Comparison of ENCODE assay signal across 8 cellular contexts in the genomic region with DNA sequence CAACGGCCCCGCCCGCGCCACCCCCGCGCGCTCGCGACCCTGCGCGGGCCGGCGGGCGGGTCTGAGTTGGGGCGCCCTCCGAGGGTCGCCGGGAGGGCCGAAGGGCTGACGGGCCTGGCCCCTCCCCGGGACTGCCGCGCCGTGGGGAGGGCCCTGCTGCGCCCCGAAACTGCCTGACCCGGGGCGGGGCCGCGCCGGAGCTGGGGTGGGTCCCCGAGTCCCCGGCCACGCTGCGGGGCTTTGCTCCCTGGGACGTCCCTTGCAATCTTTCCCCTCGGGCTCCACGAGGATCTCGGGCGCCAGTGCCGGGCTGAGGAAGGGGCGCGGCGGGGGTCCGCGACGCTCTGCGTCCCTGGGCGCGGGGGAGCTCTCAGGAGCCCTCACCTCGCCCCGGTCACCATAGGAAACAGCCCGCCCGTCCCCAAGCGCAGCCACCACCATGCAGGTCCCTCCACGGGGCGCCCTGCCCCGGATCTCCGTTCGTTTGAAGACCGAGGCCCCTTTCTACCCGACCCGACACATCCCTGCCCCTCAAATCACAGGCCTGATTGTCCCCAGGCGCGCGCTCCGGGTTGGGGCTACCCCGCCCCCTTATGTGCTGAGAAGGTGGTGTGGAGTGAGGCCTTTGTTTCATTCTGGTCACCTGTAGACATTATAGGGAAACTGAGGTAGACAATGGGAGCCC. TPM values are rescaled to one million over a fixed set of nuclear protein-coding genes. Genes with fewer than 3 reads are reported as not detected.
DNase-seq lines count a peak whose midpoint lies in the region; ATAC-seq and TF ChIP-seq lines count a peak whose summit lies in the region.

No MANE protein-coding gene starts in this region.

- peaks cover 27% of the 10 kb centered on the region for H3K4me1 Mint-ChIP-seq in HFFc6 (ENCODE audit: low read depth)
- H3K4me1 Mint-ChIP-seq in neural progenitor cell: peaks cover 52% of the 10 kb centered on the region

- H3K9me3 ChIP-seq in neural progenitor cell (ENCODE audit: low read depth): no peaks in the 10 kb centered on the region
- no peaks in the 10 kb centered on the region for H3K9me3 ChIP-seq in uterus

- H3K9me3 Mint-ChIP-seq in HFFc6 (peaks cover 31% of the 10 kb centered on the region), neural progenitor cell (peaks cover 7% of the 10 kb centered on the region)

- DNase-seq in Caki2 (ENCODE audit: low read depth) (peak; percentile 67), HFFc6 (peak; percentile 59), NOMO-1 (lab: John Stamatoyannopoulos, UW; ENCODE audit: unreplicated experiment in 2 of 2) (peak; percentile 67 to 73), fibroblast of the aortic adventitia (ENCODE audit: low read depth) (no peak), neural progenitor cell (ENCODE audit: low spot score) (peak; percentile 87), uterus (peak; percentile 73 to 79)
- DNase-seq in activated T-helper 9 cell treated with anti-CD3 and anti-CD28 coated beads, Interleukin-2, amount 50 U/mL, for 16 hours (ENCODE audit: low read depth): peak; percentile 44

- TF ChIP-seq POLR2A in uterus (IDR thresholded peaks at IDR 0.05): peak; percentile 91 to 97

- H3K27ac ChIP-seq in neural progenitor cell (peak overlapping the region; percentile 62), uterus (peak overlapping the region; percentile 97 to 100)

- intact Hi-C loops in uterus (cut with DNase I; ENCODE audit: low total_unique reads): loop anchor here (5.0 kb wide), 1 partner anchor 116 kb away; the partner anchor contains the start of gene BAHCC1

- no peaks in the 10 kb centered on the region for H3K36me3 ChIP-seq in neural progenitor cell
- no peaks in the 10 kb centered on the region for H3K36me3 ChIP-seq in uterus

- peaks cover 76% of the 10 kb centered on the region for H3F3A ChIP-seq in neural progenitor cell (ENCODE audit: low read depth)

- H3K27me3 ChIP-seq in neural progenitor cell (peaks cover 41% of the 10 kb centered on the region), uterus (no peaks in the 10 kb centered on the region)

- peaks cover 25% of the 10 kb centered on the region for H3K4me1 ChIP-seq in neural progenitor cell
- peaks cover 3 to 9% of the 10 kb centered on the region in 2 donors for H3K4me1 ChIP-seq in uterus

- peak overlapping the region; percentile 99 for H3K4me2 ChIP-seq in neural progenitor cell

- no peak for ATAC-seq in HG03139 (IDR thresholded peaks at IDR 0.05; ENCODE audit: unreplicated experiment)

- peaks cover 68% of the 10 kb centered on the region for H4K20me1 ChIP-seq in neural progenitor cell (ENCODE audit: low read depth)

- peak overlapping the region; percentile 89 for H3K27ac Mint-ChIP-seq in HFFc6
- H3K27ac Mint-ChIP-seq in neural progenitor cell: peak overlapping the region; percentile 98

- H3K79me2 ChIP-seq in neural progenitor cell (ENCODE audit: low read depth): peaks cover 47% of the 10 kb centered on the region

- TF ChIP-seq CTCF in HFFc6 (IDR thresholded peaks at IDR 0.05) (no peak), fibroblast of the aortic adventitia (IDR thresholded peaks at IDR 0.05; ENCODE audit: insufficient read depth, low read length) (no peak), neural progenitor cell (IDR thresholded peaks at IDR 0.05) (no peak), uterus (IDR thresholded peaks at IDR 0.05) (no peak)

- H3K9ac ChIP-seq in neural progenitor cell: no peak overlapping the region

- peak overlapping the region; percentile 85 for H3K4me3 Mint-ChIP-seq in HFFc6
- H3K4me3 Mint-ChIP-seq in neural progenitor cell: peak overlapping the region; percentile 91

- H3K27me3 Mint-ChIP-seq in HFFc6 (ENCODE audit: insufficient read depth) (peaks cover 34% of the 10 kb centered on the region), neural progenitor cell (ENCODE audit: insufficient read depth, low read depth) (peaks cover 40% of the 10 kb centered on the region)

- H2AFZ ChIP-seq in neural progenitor cell (replicated peaks): no peak overlapping the region

- H3K4me3 ChIP-seq in fibroblast of the aortic adventitia (ENCODE audit: low read depth, low read length) (peak overlapping the region; percentile 66), neural progenitor cell (peak overlapping the region; percentile 98), uterus (peak overlapping the region; percentile 77 to 98)

- in situ Hi-C loops in Caki2 (cut with HindIII; ENCODE audit: low pct_unique_long_range_greater_than_20kb, low sequenced_read_pairs): no loop called here

- peaks cover 45% of the 10 kb centered on the region for H3K36me3 Mint-ChIP-seq in HFFc6 (ENCODE audit: low read depth)
- H3K36me3 Mint-ChIP-seq in neural progenitor cell: peaks cover 36% of the 10 kb centered on the region

RNA-seq across cellular contexts. Expression of gene ACTG1, which starts 0.5 kb away (rescaled TPM):
- 3,719 and 3,770 TPM in 2 replicates for total RNA-seq in Caki2 (2014; rRNA removed; shearing (Covaris generic); ENCODE audit: low replicate concordance)
- over 10,000 TPM in 3 of 6 experiments, 1,000 to 10,000 TPM in 3; 7,891 to 11,135 (median 9,908) TPM for total RNA-seq in HFFc6 (2021; fragmentation: NEBNext Ultra II Directional; extraction: Animal tissue kit (Norgen Biotek cat#: 25700))
- total RNA-seq in fibroblast of the aortic adventitia (ENCODE audit: low replicate concordance): 3,211 and 6,650 TPM in 2 replicates
- 1,228 and 2,405 TPM in 2 replicates for total RNA-seq in neural progenitor cell (ENCODE audit: low replicate concordance)
- 1,000 to 10,000 TPM; 1,023 to 5,472 (median 2,159) TPM for total RNA-seq in uterus

RNA-seq across cellular contexts. Expression of gene FSCN2, which starts 15.1 kb away (rescaled TPM):
- 0.37 and 1.6 TPM in 2 replicates for total RNA-seq in Caki2 (2014; rRNA removed; shearing (Covaris generic); ENCODE audit: low replicate concordance)
- 1 to 10 TPM in 3 of 6 experiments, under 1 TPM in 3; 0.71 to 1.4 (median 0.99) TPM for total RNA-seq in HFFc6 (2021; fragmentation: NEBNext Ultra II Directional; extraction: Animal tissue kit (Norgen Biotek cat#: 25700))
- total RNA-seq in fibroblast of the aortic adventitia (ENCODE audit: low replicate concordance): 1.3 and 1.8 TPM in 2 replicates
- total RNA-seq in neural progenitor cell (ENCODE audit: low replicate concordance): 0.28 TPM in 1 of 2 replicates, not detected in the other
- 1 to 10 TPM in 2 of 4 donors, not detected in 2; 5.0 to 7.4 TPM for total RNA-seq in uterus

RNA-seq across cellular contexts. Expression of gene FAAP100, which starts 39.0 kb away (rescaled TPM):
- total RNA-seq in Caki2 (2014; rRNA removed; shearing (Covaris generic); ENCODE audit: low replicate concordance): 40.5 and 41.5 TPM in 2 replicates
- 10 to 100 TPM; 21.9 to 27.7 (median 23.9) TPM for total RNA-seq in HFFc6 (2021; fragmentation: NEBNext Ultra II Directional; extraction: Animal tissue kit (Norgen Biotek cat#: 25700))
- 31.7 and 32.4 TPM in 2 replicates for total RNA-seq in fibroblast of the aortic adventitia (ENCODE audit: low replicate concordance)
- total RNA-seq in neural progenitor cell (ENCODE audit: low replicate concordance): 9.7 and 36.5 TPM in 2 replicates
- total RNA-seq in uterus: 10 to 100 TPM in 2 of 4 donors, 1 to 10 TPM in 2; 3.5 to 31.2 (median 17.3) TPM
